25 cellular contexts compared by ENCODE assay signal in the genomic region with DNA sequence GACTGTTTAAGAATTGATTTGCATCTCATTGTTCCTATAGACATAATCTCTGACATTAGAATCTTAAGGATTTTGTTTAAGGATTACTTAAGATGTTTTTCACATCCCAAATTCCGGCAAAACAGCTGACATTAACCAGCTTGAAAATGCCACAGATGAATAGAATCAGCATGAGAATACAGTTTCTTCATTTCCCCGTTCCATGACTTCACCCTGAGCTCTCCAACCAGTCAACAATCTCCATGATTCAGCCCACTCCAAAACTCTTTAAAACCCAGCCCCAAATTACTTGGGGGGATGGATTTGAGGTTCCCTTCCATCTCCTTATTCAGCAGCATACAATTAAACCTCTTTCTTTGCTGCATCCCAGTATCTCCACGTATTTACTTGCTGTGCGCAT.
"Had no signal": no experiment of that assay in that cellular context is flagged by ENCODE, and none has a peak within 500 bp of the region (broad histone marks: within the 10 kb centered on the region; RNA-seq: fewer than 3 reads in every experiment).

No MANE protein-coding gene starts in this region.

- H3K4me1 ChIP-seq: ascending aorta, heart right ventricle, left ventricle myocardium inferior, parathyroid adenoma, right atrium auricular region, stomach, suprapubic skin, tibial nerve had no signal

- ATAC-seq: effector memory CD8-positive, alpha-beta T cell; heart right ventricle; stimulated activated naive B cell treated with anti-CD40 and anti-IgM and Interleukin-4, amounts not matched to agents 10 μg/mL and 1 μg/mL and 100 μg/mL, for 72 hours had no signal

- H2AFZ ChIP-seq: parathyroid adenoma had no signal

- H3K9me3 Mint-ChIP-seq: activated naive CD4-positive, alpha-beta T cell treated with anti-CD3 and anti-CD28 coated beads, Interleukin-2, amount 10 ng/mL, durations not matched to agents 7 days and 5 days; activated naive CD8-positive, alpha-beta T cell treated with anti-CD3 and anti-CD28 coated beads, Interleukin-2, amount 10 ng/mL, durations not matched to agents 7 days and 5 days; effector memory CD8-positive, alpha-beta T cell; stimulated activated naive B cell treated with anti-CD40 and anti-IgM and Interleukin-4, amounts not matched to agents 10 μg/mL and 1 μg/mL and 100 μg/mL, for 72 hours had no signal

- DNase-seq: activated CD4-positive, alpha-beta T cell treated with anti-CD3 and anti-CD28 coated beads for 4 hours; activated CD4-positive, alpha-beta T cell treated with anti-CD3 and anti-CD28 coated beads, Interleukin-2, amount 50 U/mL, for 4 hours; activated CD8-positive, alpha-beta memory T cell treated with anti-CD3 and anti-CD28 coated beads for 24 hours; activated effector memory CD4-positive, alpha-beta T cell treated with anti-CD3 and anti-CD28 coated beads, Interleukin-2, amount 50 U/mL, for 16 hours; activated naive CD4-positive, alpha-beta T cell treated with anti-CD3 and anti-CD28 coated beads, Interleukin-2, amount 10 ng/mL, durations not matched to agents 7 days and 5 days; activated naive CD8-positive, alpha-beta T cell treated with anti-CD3 and anti-CD28 coated beads, Interleukin-2, amount 10 ng/mL, durations not matched to agents 7 days and 5 days; caudate nucleus; cortex of kidney; effector memory CD8-positive, alpha-beta T cell; foreskin melanocyte; heart right ventricle; left ventricle myocardium inferior; naive B cell; occipital lobe; stimulated activated CD4-positive, alpha-beta T cell treated with anti-CD3 and anti-CD28 coated beads, Interleukin-1b, Interleukin-23, amount 100 ng/mL, for 48 hours; stimulated activated naive B cell treated with anti-CD40 and anti-IgM and Interleukin-4, amounts not matched to agents 10 μg/mL and 1 μg/mL and 100 μg/mL, for 72 hours; stomach; SW 1271 had no signal

- H3K36me3 Mint-ChIP-seq: activated naive CD4-positive, alpha-beta T cell treated with anti-CD3 and anti-CD28 coated beads, Interleukin-2, amount 10 ng/mL, durations not matched to agents 7 days and 5 days; activated naive CD8-positive, alpha-beta T cell treated with anti-CD3 and anti-CD28 coated beads, Interleukin-2, amount 10 ng/mL, durations not matched to agents 7 days and 5 days; naive B cell; stimulated activated naive B cell treated with anti-CD40 and anti-IgM and Interleukin-4, amounts not matched to agents 10 μg/mL and 1 μg/mL and 100 μg/mL, for 72 hours had no signal

- H3K9ac ChIP-seq: parathyroid adenoma had no signal

- H3K27ac ChIP-seq: ascending aorta, heart right ventricle, left ventricle myocardium inferior, parathyroid adenoma, right atrium auricular region, stomach, suprapubic skin, tibial nerve had no signal

- H3K4me3 ChIP-seq: ascending aorta, heart right ventricle, left ventricle myocardium inferior, lung, right atrium auricular region, smooth muscle cell, stomach, suprapubic skin, tibial nerve had no signal

- H3K4me1 Mint-ChIP-seq: activated naive CD4-positive, alpha-beta T cell treated with anti-CD3 and anti-CD28 coated beads, Interleukin-2, amount 10 ng/mL, durations not matched to agents 7 days and 5 days; activated naive CD8-positive, alpha-beta T cell treated with anti-CD3 and anti-CD28 coated beads, Interleukin-2, amount 10 ng/mL, durations not matched to agents 7 days and 5 days; naive B cell; stimulated activated naive B cell treated with anti-CD40 and anti-IgM and Interleukin-4, amounts not matched to agents 10 μg/mL and 1 μg/mL and 100 μg/mL, for 72 hours had no signal

- H3K27me3 Mint-ChIP-seq: activated naive CD4-positive, alpha-beta T cell treated with anti-CD3 and anti-CD28 coated beads, Interleukin-2, amount 10 ng/mL, durations not matched to agents 7 days and 5 days; activated naive CD8-positive, alpha-beta T cell treated with anti-CD3 and anti-CD28 coated beads, Interleukin-2, amount 10 ng/mL, durations not matched to agents 7 days and 5 days; stimulated activated naive B cell treated with anti-CD40 and anti-IgM and Interleukin-4, amounts not matched to agents 10 μg/mL and 1 μg/mL and 100 μg/mL, for 72 hours had no signal

- H3K79me2 ChIP-seq: parathyroid adenoma had no signal

- H3K27ac Mint-ChIP-seq: activated naive CD4-positive, alpha-beta T cell treated with anti-CD3 and anti-CD28 coated beads, Interleukin-2, amount 10 ng/mL, durations not matched to agents 7 days and 5 days; activated naive CD8-positive, alpha-beta T cell treated with anti-CD3 and anti-CD28 coated beads, Interleukin-2, amount 10 ng/mL, durations not matched to agents 7 days and 5 days; effector memory CD8-positive, alpha-beta T cell; naive B cell; stimulated activated naive B cell treated with anti-CD40 and anti-IgM and Interleukin-4, amounts not matched to agents 10 μg/mL and 1 μg/mL and 100 μg/mL, for 72 hours had no signal

- H3K4me2 ChIP-seq: smooth muscle cell had no signal

- H3K27me3 ChIP-seq: ascending aorta, heart right ventricle, right atrium auricular region, stomach, suprapubic skin, tibial nerve had no signal

- H3K9me3 ChIP-seq: ascending aorta, heart right ventricle, left ventricle myocardium inferior, right atrium auricular region, stomach, suprapubic skin, tibial nerve had no signal

- H3K36me3 ChIP-seq: ascending aorta, heart right ventricle, left ventricle myocardium inferior, right atrium auricular region, stomach, suprapubic skin, tibial nerve had no signal

- H3K4me3 Mint-ChIP-seq: activated naive CD4-positive, alpha-beta T cell treated with anti-CD3 and anti-CD28 coated beads, Interleukin-2, amount 10 ng/mL, durations not matched to agents 7 days and 5 days; activated naive CD8-positive, alpha-beta T cell treated with anti-CD3 and anti-CD28 coated beads, Interleukin-2, amount 10 ng/mL, durations not matched to agents 7 days and 5 days; effector memory CD8-positive, alpha-beta T cell; naive B cell; stimulated activated naive B cell treated with anti-CD40 and anti-IgM and Interleukin-4, amounts not matched to agents 10 μg/mL and 1 μg/mL and 100 μg/mL, for 72 hours had no signal
